ENCODE assay signal across 19 cellular contexts in the genomic region with DNA sequence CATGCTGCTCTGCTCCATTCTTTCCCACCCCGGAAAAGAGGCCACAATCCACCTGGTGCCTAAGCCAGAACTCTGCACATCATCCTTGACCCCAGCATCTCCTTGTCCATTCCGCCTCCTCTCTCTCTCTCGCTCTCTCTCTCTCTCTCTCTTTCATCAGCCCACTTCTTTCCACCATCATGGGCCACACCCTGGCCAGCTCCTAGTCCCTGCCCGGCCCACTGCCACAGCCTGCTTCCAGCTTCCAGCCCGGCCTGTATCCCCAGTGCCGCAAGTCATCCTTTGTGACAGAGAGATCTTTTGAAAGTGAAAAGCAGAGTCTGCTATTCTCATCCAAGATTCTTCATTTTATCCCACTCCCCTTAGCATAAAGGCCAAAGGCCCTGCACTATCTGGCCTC.
DNase-seq lines count a peak whose midpoint lies in the region; ATAC-seq and TF ChIP-seq lines count a peak whose summit lies in the region.
"Had no signal": no experiment of that assay in that cellular context is flagged by ENCODE, and none has a peak within 500 bp of the region (broad histone marks: within the 10 kb centered on the region; RNA-seq: fewer than 3 reads in every experiment).

No MANE protein-coding gene starts in this region.

- H3K4me3 Mint-ChIP-seq in stimulated activated naive CD8-positive, alpha-beta T cell treated with anti-CD3 and anti-CD28 coated beads, Interleukin-15, Interleukin-2, amounts not matched to agents 100 ng/mL and 50 ng/mL, for 24 hours, result no peak overlapping the region
- H3K4me3 Mint-ChIP-seq in nephron progenitor cell, result no peak overlapping the region
- H3K4me3 Mint-ChIP-seq: B cell; CD4-positive, alpha-beta T cell; CD8-positive, alpha-beta T cell had no signal

- no peak for ATAC-seq in stimulated activated naive CD8-positive, alpha-beta T cell treated with anti-CD3 and anti-CD28 coated beads, Interleukin-15, Interleukin-2, amounts not matched to agents 100 U/mL and 50 U/mL, for 24 hours
- no peak for ATAC-seq in HG03442 (IDR thresholded peaks at IDR 0.05; ENCODE audit: unreplicated experiment)
- ATAC-seq in Right ventricle myocardium superior (ENCODE audit: poor library complexity), result no peak
- ATAC-seq: A549; CD8-positive, alpha-beta T cell had no signal

- H3K27ac ChIP-seq in esophagus muscularis mucosa (replicated peaks in 1 of 4), result no peak overlapping the region
- H3K27ac ChIP-seq: 22Rv1; A549; BLaER1 treated with 17β-estradiol and CSF1 and Interleukin-3, amounts not matched to agents 10 nM and 100 nM; C4-2B had no signal

- H3K36me3 Mint-ChIP-seq in stimulated activated naive CD8-positive, alpha-beta T cell treated with anti-CD3 and anti-CD28 coated beads, Interleukin-15, Interleukin-2, amounts not matched to agents 100 ng/mL and 50 ng/mL, for 24 hours (ENCODE audit: low read depth), result no peaks in the 10 kb centered on the region
- H3K36me3 Mint-ChIP-seq in nephron progenitor cell (ENCODE audit: low read depth), result peaks cover 5% of the 10 kb centered on the region
- H3K36me3 Mint-ChIP-seq: CD8-positive, alpha-beta T cell had no signal

- TF ChIP-seq EP300 in esophagus muscularis mucosa (IDR thresholded peaks at IDR 0.05), result no peak

- peaks cover 0 to 9% (median 0%) of the 10 kb centered on the region in 4 donors for H3K27me3 ChIP-seq in esophagus muscularis mucosa
- H3K27me3 ChIP-seq: BLaER1 treated with 17β-estradiol and CSF1 and Interleukin-3, amounts not matched to agents 10 nM and 100 nM had no signal

- no peaks in the 10 kb centered on the region for H3K27me3 Mint-ChIP-seq in stimulated activated naive CD8-positive, alpha-beta T cell treated with anti-CD3 and anti-CD28 coated beads, Interleukin-15, Interleukin-2, amounts not matched to agents 100 ng/mL and 50 ng/mL, for 24 hours
- H3K27me3 Mint-ChIP-seq in nephron progenitor cell (ENCODE audit: low read depth, poor library complexity), result peaks cover 10% of the 10 kb centered on the region

- no peak overlapping the region for H3K4me3 ChIP-seq in esophagus muscularis mucosa
- H3K4me3 ChIP-seq: A549; BLaER1 treated with 17β-estradiol and CSF1 and Interleukin-3, amounts not matched to agents 10 nM and 100 nM had no signal

- H3K4me1 Mint-ChIP-seq in stimulated activated naive CD8-positive, alpha-beta T cell treated with anti-CD3 and anti-CD28 coated beads, Interleukin-15, Interleukin-2, amounts not matched to agents 100 ng/mL and 50 ng/mL, for 24 hours (ENCODE audit: low read depth), result no peaks in the 10 kb centered on the region
- H3K4me1 Mint-ChIP-seq in nephron progenitor cell, result peaks cover 33% of the 10 kb centered on the region
- H3K4me1 Mint-ChIP-seq: B cell had no signal

- peak overlapping the region; percentile 46 for H3K27ac Mint-ChIP-seq in stimulated activated naive CD8-positive, alpha-beta T cell treated with anti-CD3 and anti-CD28 coated beads, Interleukin-15, Interleukin-2, amounts not matched to agents 100 ng/mL and 50 ng/mL, for 24 hours
- peak overlapping the region; percentile 5 for H3K27ac Mint-ChIP-seq in nephron progenitor cell
- H3K27ac Mint-ChIP-seq: B cell; CD4-positive, alpha-beta T cell; CD8-positive, alpha-beta T cell had no signal

- H3K36me3 ChIP-seq in esophagus muscularis mucosa, result no peaks in the 10 kb centered on the region
- H3K36me3 ChIP-seq: BLaER1 treated with 17β-estradiol and CSF1 and Interleukin-3, amounts not matched to agents 10 nM and 100 nM had no signal

- 89% methylated on average over 6 of the region's 6 CpGs for WGBS in esophagus muscularis mucosa

- intact Hi-C loops in esophagus muscularis mucosa (cut with DNase I), result no loop called here
- intact Hi-C loops in Right ventricle myocardium superior (cut with DNase I), result no loop called here

- DNase-seq in DMS79 treated with DMSO at 0.1 percent for 48 hours (lab: John Stamatoyannopoulos, UW) (peak; percentile 4), DMS79 (lab: John Stamatoyannopoulos, UW) (no peak), esophagus muscularis mucosa (ENCODE audit: extremely low spot score) (peak; percentile 90), nephron progenitor cell (no peak), Right ventricle myocardium superior (no peak)
- DNase-seq in stimulated activated naive CD8-positive, alpha-beta T cell treated with anti-CD3 and anti-CD28 coated beads, Interleukin-15, Interleukin-2, amounts not matched to agents 100 U/mL and 50 U/mL, for 24 hours, result no peak
- DNase-seq: AML-193; Caco-2; Calu3; CD4-positive, alpha-beta T cell; CD8-positive, alpha-beta T cell; GF-D8 had no signal

- no peaks in the 10 kb centered on the region for H3K4me1 ChIP-seq in esophagus muscularis mucosa
- H3K4me1 ChIP-seq: A549; BLaER1 treated with 17β-estradiol and CSF1 and Interleukin-3, amounts not matched to agents 10 nM and 100 nM had no signal

- TF ChIP-seq POLR2A in esophagus muscularis mucosa (IDR thresholded peaks at IDR 0.05; ENCODE audit: low read depth), result no peak

- no peaks in the 10 kb centered on the region for H3K9me3 ChIP-seq in esophagus muscularis mucosa
- H3K9me3 ChIP-seq: A549, Caco-2 had no signal

- TF ChIP-seq CTCF in esophagus muscularis mucosa (IDR thresholded peaks at IDR 0.05) (no peak), nephron progenitor cell (IDR thresholded peaks at IDR 0.05) (no peak)

- H3K9me3 Mint-ChIP-seq in stimulated activated naive CD8-positive, alpha-beta T cell treated with anti-CD3 and anti-CD28 coated beads, Interleukin-15, Interleukin-2, amounts not matched to agents 100 ng/mL and 50 ng/mL, for 24 hours, result no peaks in the 10 kb centered on the region
- peaks cover 10% of the 10 kb centered on the region for H3K9me3 Mint-ChIP-seq in nephron progenitor cell
- H3K9me3 Mint-ChIP-seq: CD8-positive, alpha-beta T cell had no signal

Comparison
In these comparisons a context has a peak if more than half of its experiments do, and no peak if none do; other contexts are left out.
1. DNase-seq: peak in DMS79 treated with DMSO at 0.1 percent for 48 hours (single experiment) and esophagus muscularis mucosa (single experiment); none in DMS79 (single experiment), stimulated activated naive CD8-positive, alpha-beta T cell treated with anti-CD3 and anti-CD28 coated beads, Interleukin-15, Interleukin-2, amounts not matched to agents 100 U/mL and 50 U/mL, for 24 hours (single experiment), nephron progenitor cell (single experiment) and Right ventricle myocardium superior (single experiment).